8 cellular contexts compared by ENCODE assay signal in genomic region chr1:8015036-8015808, GRCh38. TPM values are rescaled to one million over a fixed set of nuclear protein-coding genes. Genes with fewer than 3 reads are reported as not detected.
DNase-seq lines count a peak whose midpoint lies in the region; ATAC-seq, FAIRE-seq and TF ChIP-seq lines count a peak whose summit lies in the region.

No MANE protein-coding gene starts in this region.

- H3K4me1 Mint-ChIP-seq in activated CD4-positive, alpha-beta T cell treated with anti-CD3 and anti-CD28 coated beads, Interleukin-2, amount 10 ng/mL, durations not matched to agents 7 days and 5 days: no peaks in the 10 kb centered on the region
- H3K4me1 Mint-ChIP-seq in naive thymus-derived CD8-positive, alpha-beta T cell: peaks cover 0 to 9% (median 3%) of the 10 kb centered on the region in 4 donors

- H3K27me3 Mint-ChIP-seq in activated CD4-positive, alpha-beta T cell treated with anti-CD3 and anti-CD28 coated beads, Interleukin-2, amount 10 ng/mL, durations not matched to agents 7 days and 5 days: peaks cover 22% of the 10 kb centered on the region
- peaks cover 8 to 44% (median 12%) of the 10 kb centered on the region in 5 donors for H3K27me3 Mint-ChIP-seq in naive thymus-derived CD8-positive, alpha-beta T cell

- ATAC-seq in naive thymus-derived CD8-positive, alpha-beta T cell: peak; percentile 61 to 71
- ATAC-seq in HG02852 (IDR thresholded peaks at IDR 0.05; ENCODE audit: unreplicated experiment): no peak

- no peak overlapping the region for H3K4me3 Mint-ChIP-seq in activated CD4-positive, alpha-beta T cell treated with anti-CD3 and anti-CD28 coated beads, Interleukin-2, amount 10 ng/mL, durations not matched to agents 7 days and 5 days
- no peak overlapping the region for H3K4me3 Mint-ChIP-seq in naive thymus-derived CD8-positive, alpha-beta T cell

- H3K27ac Mint-ChIP-seq in activated CD4-positive, alpha-beta T cell treated with anti-CD3 and anti-CD28 coated beads, Interleukin-2, amount 10 ng/mL, durations not matched to agents 7 days and 5 days: no peak overlapping the region
- peak overlapping the region in 1 of 10 donors; percentile 41 for H3K27ac Mint-ChIP-seq in naive thymus-derived CD8-positive, alpha-beta T cell

- DNase-seq in AML-193 (lab: John Stamatoyannopoulos, UW): peak; percentile 53 to 65
- DNase-seq in GM12892 (ENCODE audit: insufficient read length): no peak
- peak; percentile 70 for DNase-seq in NCI-H226
- DNase-seq in activated CD4-positive, alpha-beta T cell treated with anti-CD3 and anti-CD28 coated beads, Interleukin-2, amount 10 ng/mL, durations not matched to agents 7 days and 5 days: peak; percentile 68
- peak; percentile 96 for DNase-seq in fibroblast of peridontal ligament (ENCODE audit: extremely low read depth)
- peak in 7 of 10 donors; percentile 35 to 66 (median 44) for DNase-seq in naive thymus-derived CD8-positive, alpha-beta T cell
- DNase-seq in NK-92 (lab: John Stamatoyannopoulos, UW; ENCODE audit: unreplicated experiment): no peak

- no peaks in the 10 kb centered on the region for H3K36me3 Mint-ChIP-seq in activated CD4-positive, alpha-beta T cell treated with anti-CD3 and anti-CD28 coated beads, Interleukin-2, amount 10 ng/mL, durations not matched to agents 7 days and 5 days (ENCODE audit: low read depth)
- peaks cover 0 to 2% (median 0%) of the 10 kb centered on the region in 3 donors for H3K36me3 Mint-ChIP-seq in naive thymus-derived CD8-positive, alpha-beta T cell

- POLR2A ChIA-PET in activated CD4-positive, alpha-beta T cell treated with anti-CD3 and anti-CD28 coated beads, Interleukin-2, amount 10 ng/mL, durations not matched to agents 7 days and 5 days (lab: Charles Lee): interaction anchor here (0.5 to 1.0 kb wide), 2 partner anchors 215 to 301 kb away, joined by 4 read pairs; no protein-coding TSS in a partner anchor
- POLR2A ChIA-PET in naive thymus-derived CD8-positive, alpha-beta T cell (lab: Charles Lee): interaction anchor here (0.5 to 1.1 kb wide), 3 partner anchors 11 to 334 kb away, joined by 3 to 5 read pairs (median 3); no protein-coding TSS in a partner anchor

- H3K9me3 Mint-ChIP-seq in activated CD4-positive, alpha-beta T cell treated with anti-CD3 and anti-CD28 coated beads, Interleukin-2, amount 10 ng/mL, durations not matched to agents 7 days and 5 days: no peaks in the 10 kb centered on the region
- no peaks in the 10 kb centered on the region for H3K9me3 Mint-ChIP-seq in naive thymus-derived CD8-positive, alpha-beta T cell

- peak; percentile 61 for FAIRE-seq in GM12892 (lab: Jason Lieb, UNC)

- no peak for TF ChIP-seq POLR2A in GM12892 (IDR thresholded peaks at IDR 0.05; ENCODE audit: low read depth, low read length)

- CTCF ChIA-PET in activated CD4-positive, alpha-beta T cell treated with anti-CD3 and anti-CD28 coated beads, Interleukin-2, amount 10 ng/mL, durations not matched to agents 7 days and 5 days (lab: Charles Lee): interaction anchor here (0.6 to 2.9 kb wide), 21 partner anchors 8 to 364 kb away, joined by 3 to 10 read pairs (median 4); partner anchors contain the start of gene ERRFI1

RNA-seq across cellular contexts. Expression of gene ERRFI1, which starts 10.9 kb away (rescaled TPM):
- polyA plus RNA-seq in GM12892 (2012; ENCODE audit: missing spikeins): 1.9 TPM
- under 1 TPM; 0.22 to 0.35 TPM for total RNA-seq in activated CD4-positive, alpha-beta T cell treated with anti-CD3 and anti-CD28 coated beads, Interleukin-2, amount 10 ng/mL, durations not matched to agents 7 days and 5 days
- 1 to 10 TPM; 1.0 to 2.1 TPM for total RNA-seq in naive thymus-derived CD8-positive, alpha-beta T cell
- polyA plus RNA-seq in naive thymus-derived CD8-positive, alpha-beta T cell: under 1 TPM in 2 of 3 donors, not detected in 1; 0.28 to 0.42 TPM

RNA-seq across cellular contexts. Expression of gene PARK7, which starts 53.7 kb away (rescaled TPM):
- 538 TPM for polyA plus RNA-seq in GM12892 (2012; ENCODE audit: missing spikeins)
- total RNA-seq in activated CD4-positive, alpha-beta T cell treated with anti-CD3 and anti-CD28 coated beads, Interleukin-2, amount 10 ng/mL, durations not matched to agents 7 days and 5 days: 100 to 1,000 TPM; 226 to 232 TPM
- total RNA-seq in naive thymus-derived CD8-positive, alpha-beta T cell: 100 to 1,000 TPM; 110 to 113 TPM
- polyA plus RNA-seq in naive thymus-derived CD8-positive, alpha-beta T cell: 100 to 1,000 TPM; 318 to 348 (median 345) TPM

Comparison
In these comparisons a context has a peak if more than half of its experiments do, and no peak if none do; other contexts are left out.
1. DNase-seq: peak in AML-193 (2 of 2), NCI-H226 (single experiment), activated CD4-positive, alpha-beta T cell treated with anti-CD3 and anti-CD28 coated beads, Interleukin-2, amount 10 ng/mL, durations not matched to agents 7 days and 5 days (single experiment), fibroblast of peridontal ligament (single experiment) and naive thymus-derived CD8-positive, alpha-beta T cell (7 of 10); none in GM12892 (single experiment) and NK-92 (single experiment).